16 cellular contexts compared by ENCODE assay signal in the genomic region with DNA sequence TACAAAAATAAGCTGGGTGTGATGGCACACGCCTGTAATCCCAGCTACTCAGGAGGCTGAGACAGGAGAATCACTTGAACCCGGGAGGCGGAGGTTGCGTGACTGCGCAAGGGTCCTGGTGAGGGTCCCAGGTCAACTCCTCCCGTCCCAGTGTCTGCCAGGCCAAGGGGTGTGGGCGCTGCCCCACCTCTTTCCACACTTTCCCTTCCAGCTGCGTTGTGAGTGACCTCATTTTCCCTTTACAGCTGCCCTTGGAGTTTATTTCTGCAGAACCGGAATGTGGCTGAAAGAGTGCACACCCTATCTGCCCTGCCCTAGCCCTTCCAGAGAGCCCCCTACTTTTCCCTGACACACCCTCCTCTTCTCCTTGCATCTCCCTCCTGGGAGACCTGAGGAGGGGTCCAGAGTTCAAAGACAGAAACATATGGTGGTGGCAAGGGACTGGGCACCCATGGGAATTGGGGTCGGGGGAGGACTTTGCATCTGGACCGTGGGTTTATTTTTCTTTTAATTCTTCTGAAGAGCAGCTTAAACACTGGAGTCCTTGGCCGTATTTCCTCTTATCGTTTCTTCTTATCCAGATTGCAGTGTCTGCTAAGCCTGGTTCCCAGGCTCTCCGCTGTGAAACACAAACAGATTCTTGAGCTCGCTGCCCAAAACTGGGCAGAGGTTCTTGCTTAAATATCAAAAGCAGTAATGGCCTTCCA. TPM values are rescaled to one million over a fixed set of nuclear protein-coding genes. Genes with fewer than 3 reads are reported as not detected.
DNase-seq lines count a peak whose midpoint lies in the region; ATAC-seq and TF ChIP-seq lines count a peak whose summit lies in the region.
"Had no signal": no experiment of that assay in that cellular context is flagged by ENCODE, and none has a peak within 500 bp of the region (broad histone marks: within the 10 kb centered on the region; RNA-seq: fewer than 3 reads in every experiment).

No MANE protein-coding gene starts in this region.

- DNase-seq in HFFc6 (no peak), esophagus squamous epithelium (lab: John Stamatoyannopoulos, UW) (no peak), lower lobe of right lung (peak; percentile 37), thoracic aorta (ENCODE audit: low spot score) (no peak), RWPE1 (ENCODE audit: low spot score) (no peak)
- DNase-seq: activated CD8-positive, alpha-beta memory T cell treated with anti-CD3 and anti-CD28 coated beads, Interleukin-2, amount 10 ng/mL, durations not matched to agents 7 days and 5 days; AML-193; DMS153; head of caudate nucleus; NCI-H1417; NCI-H345; stimulated activated naive CD4-positive, alpha-beta T cell treated with Interleukin-2 at 50 U/mL for 16 hours had no signal

- no peaks in the 10 kb centered on the region for H3K9me3 Mint-ChIP-seq in HFFc6

- ATAC-seq in lower lobe of right lung (no peak), thoracic aorta (ENCODE audit: insufficient number of reproducible peaks, low FRiP score, low read depth) (no peak), GM19467 (IDR thresholded peaks at IDR 0.05; ENCODE audit: unreplicated experiment) (no peak), GM21515 (IDR thresholded peaks at IDR 0.05; ENCODE audit: unreplicated experiment) (no peak), GM21390 (IDR thresholded peaks at IDR 0.05; ENCODE audit: unreplicated experiment) (no peak)
- ATAC-seq: activated CD8-positive, alpha-beta memory T cell treated with anti-CD3 and anti-CD28 coated beads, Interleukin-2, amount 10 ng/mL, durations not matched to agents 7 days and 5 days had no signal

- WGBS in esophagus squamous epithelium, 2 donors = 60 to 61% methylated on average over 13 of the region's 15 CpGs

- H3K27ac ChIP-seq in esophagus squamous epithelium (peak overlapping the region in 3 of 4 donors; percentile 10 to 65 (median 58)), lower lobe of right lung (peak overlapping the region; percentile 65), thoracic aorta (peak overlapping the region; percentile 69 to 83), RWPE1 (no peak overlapping the region)

- peaks cover 18 to 43% (median 19%) of the 10 kb centered on the region in 3 donors for H3K4me1 ChIP-seq in esophagus squamous epithelium
- H3K4me1 ChIP-seq in lower lobe of right lung = peaks cover 38% of the 10 kb centered on the region
- H3K4me1 ChIP-seq in thoracic aorta (ENCODE audit: control insufficient read depth in 1 of 2, low read depth in 2 of 2) = peaks cover 13 to 38% of the 10 kb centered on the region in 2 donors

- peaks cover 57% of the 10 kb centered on the region for H3K4me1 Mint-ChIP-seq in HFFc6 (ENCODE audit: low read depth)

- no peaks in the 10 kb centered on the region for H3K9me3 ChIP-seq in esophagus squamous epithelium
- no peaks in the 10 kb centered on the region for H3K9me3 ChIP-seq in lower lobe of right lung
- no peaks in the 10 kb centered on the region for H3K9me3 ChIP-seq in thoracic aorta

- peaks cover 2% of the 10 kb centered on the region for H3K27me3 Mint-ChIP-seq in HFFc6 (ENCODE audit: insufficient read depth)
- H3K27me3 Mint-ChIP-seq: activated naive CD8-positive, alpha-beta T cell had no signal

- no peak for TF ChIP-seq POLR2A in esophagus squamous epithelium (IDR thresholded peaks at IDR 0.05)

- H3K4me3 ChIP-seq in esophagus squamous epithelium = no peak overlapping the region
- H3K4me3 ChIP-seq in lower lobe of right lung = no peak overlapping the region
- peak overlapping the region; percentile 33 for H3K4me3 ChIP-seq in thoracic aorta

- peaks cover 33% of the 10 kb centered on the region for H3K36me3 Mint-ChIP-seq in HFFc6 (ENCODE audit: low read depth)
- H3K36me3 Mint-ChIP-seq: activated naive CD8-positive, alpha-beta T cell had no signal

- intact Hi-C loops in esophagus squamous epithelium (cut with DNase I) = no loop called here
- intact Hi-C loops in lower lobe of right lung (cut with DNase I) = no loop called here

- H3K27me3 ChIP-seq in esophagus squamous epithelium (no peaks in the 10 kb centered on the region), lower lobe of right lung (ENCODE audit: low read depth) (no peaks in the 10 kb centered on the region), thoracic aorta (replicated peaks; ENCODE audit: insufficient read depth) (no peaks in the 10 kb centered on the region)

- POLR2A ChIA-PET in RWPE1 (lab: Yijun Ruan, JAX; ENCODE audit: low non-redundant PET) = no interaction called here

- H3K36me3 ChIP-seq in esophagus squamous epithelium = no peaks in the 10 kb centered on the region
- no peaks in the 10 kb centered on the region for H3K36me3 ChIP-seq in lower lobe of right lung
- no peaks in the 10 kb centered on the region for H3K36me3 ChIP-seq in thoracic aorta

- CTCF ChIA-PET in RWPE1 (lab: Yijun Ruan, JAX) = no interaction called here

- TF ChIP-seq CTCF in HFFc6 (IDR thresholded peaks at IDR 0.05) (no peak), esophagus squamous epithelium (IDR thresholded peaks at IDR 0.05) (no peak), lower lobe of right lung (IDR thresholded peaks at IDR 0.05) (no peak), thoracic aorta (IDR thresholded peaks at IDR 0.05) (no peak), RWPE1 (conservative IDR thresholded peaks at IDR 0.05; ENCODE audit: low read depth) (no peak)

- H3K4me3 Mint-ChIP-seq in HFFc6 = no peak overlapping the region
- H3K4me3 Mint-ChIP-seq: activated CD8-positive, alpha-beta memory T cell treated with anti-CD3 and anti-CD28 coated beads, Interleukin-2, amount 10 ng/mL, durations not matched to agents 7 days and 5 days; activated naive CD8-positive, alpha-beta T cell had no signal

- H3K27ac Mint-ChIP-seq in HFFc6 = peak overlapping the region; percentile 4; the same call in 1 of the 2 replicates
- H3K27ac Mint-ChIP-seq: activated CD8-positive, alpha-beta memory T cell treated with anti-CD3 and anti-CD28 coated beads, Interleukin-2, amount 10 ng/mL, durations not matched to agents 7 days and 5 days; activated naive CD8-positive, alpha-beta T cell had no signal

RNA-seq across cellular contexts. Expression of gene MRC2, which starts 20.9 kb away (rescaled TPM):
- 100 to 1,000 TPM; 255 to 313 (median 279) TPM for total RNA-seq in HFFc6 (2021; fragmentation: NEBNext Ultra II Directional; extraction: Animal tissue kit (Norgen Biotek cat#: 25700))
- 10 to 100 TPM; 38.8 to 64.7 (median 61.6) TPM for total RNA-seq in esophagus squamous epithelium
- 91.2 TPM for total RNA-seq in lower lobe of right lung
- total RNA-seq in thoracic aorta = 100 to 1,000 TPM; 184 to 242 TPM
